ENCODE assay signal across 8 cellular contexts in genomic region chr7:87148332-87148955, GRCh38. TPM values are rescaled to one million over a fixed set of nuclear protein-coding genes. Genes with fewer than 3 reads are reported as not detected.
DNase-seq lines count a peak whose midpoint lies in the region; ATAC-seq and TF ChIP-seq lines count a peak whose summit lies in the region.

No MANE protein-coding gene starts in this region.

- H3K27me3 ChIP-seq in right atrium auricular region = no peaks in the 10 kb centered on the region
- no peaks in the 10 kb centered on the region for H3K27me3 ChIP-seq in tibial artery

- no peaks in the 10 kb centered on the region for H3K27me3 Mint-ChIP-seq in stimulated activated naive CD8-positive, alpha-beta T cell treated with anti-CD3 and anti-CD28 coated beads, Interleukin-15, amount 100 ng/mL, for 72 hours

- H3K9me3 ChIP-seq in right atrium auricular region (no peaks in the 10 kb centered on the region), tibial artery (no peaks in the 10 kb centered on the region)

- H3K36me3 ChIP-seq in right atrium auricular region = no peaks in the 10 kb centered on the region
- H3K36me3 ChIP-seq in tibial artery = no peaks in the 10 kb centered on the region

- DNase-seq in right atrium auricular region (ENCODE audit: low spot score) (no peak), left cardiac atrium (no peak), NCI-H460 (ENCODE audit: extremely low read depth, low read depth) (peak; percentile 32), erythroblast (lab: John Stamatoyannopoulos, UW) (peak; percentile 54 to 57), tibial artery (no peak)
- no peak for DNase-seq in stimulated activated effector memory CD8-positive, alpha-beta T cell treated with anti-CD3 and anti-CD28 coated beads, Interleukin-12 subunit alpha, Interleukin-12 subunit beta, amount 100 ng/mL, for 72 hours (ENCODE audit: low spot score in 2 of 2)
- DNase-seq in stimulated activated naive CD8-positive, alpha-beta T cell treated with anti-CD3 and anti-CD28 coated beads, Interleukin-15, amount 100 ng/mL, for 72 hours = no peak

- H3K4me3 Mint-ChIP-seq in stimulated activated effector memory CD8-positive, alpha-beta T cell treated with anti-CD3 and anti-CD28 coated beads, Interleukin-12 subunit alpha, Interleukin-12 subunit beta, amount 100 ng/mL, for 72 hours = no peak overlapping the region
- no peak overlapping the region for H3K4me3 Mint-ChIP-seq in stimulated activated naive CD8-positive, alpha-beta T cell treated with anti-CD3 and anti-CD28 coated beads, Interleukin-15, amount 100 ng/mL, for 72 hours

- no peak for TF ChIP-seq POLR2A in erythroblast (IDR thresholded peaks at IDR 0.05; ENCODE audit: low read length)

- H3K27ac Mint-ChIP-seq in stimulated activated effector memory CD8-positive, alpha-beta T cell treated with anti-CD3 and anti-CD28 coated beads, Interleukin-12 subunit alpha, Interleukin-12 subunit beta, amount 100 ng/mL, for 72 hours = no peak overlapping the region
- no peak overlapping the region for H3K27ac Mint-ChIP-seq in stimulated activated naive CD8-positive, alpha-beta T cell treated with anti-CD3 and anti-CD28 coated beads, Interleukin-15, amount 100 ng/mL, for 72 hours

- no peak overlapping the region for H3K27ac ChIP-seq in right atrium auricular region
- H3K27ac ChIP-seq in tibial artery = no peak overlapping the region

- H3K4me1 Mint-ChIP-seq in stimulated activated effector memory CD8-positive, alpha-beta T cell treated with anti-CD3 and anti-CD28 coated beads, Interleukin-12 subunit alpha, Interleukin-12 subunit beta, amount 100 ng/mL, for 72 hours = peaks cover 22% of the 10 kb centered on the region
- H3K4me1 Mint-ChIP-seq in stimulated activated naive CD8-positive, alpha-beta T cell treated with anti-CD3 and anti-CD28 coated beads, Interleukin-15, amount 100 ng/mL, for 72 hours = peaks cover 9% of the 10 kb centered on the region

- intact Hi-C loops in left cardiac atrium (cut with DNase I) (loop anchor here (1.0 to 5.0 kb wide), 2 partner anchors 208 to 211 kb away; no protein-coding TSS in a partner anchor), tibial artery (cut with DNase I; ENCODE audit: low total_unique reads) (loop anchor here (5.0 kb wide), 1 partner anchor 221 kb away; no protein-coding TSS in a partner anchor)

- no peak for ATAC-seq in left cardiac atrium
- no peak for ATAC-seq in GM19023 (IDR thresholded peaks at IDR 0.05; ENCODE audit: unreplicated experiment)
- no peak for ATAC-seq in stimulated activated effector memory CD8-positive, alpha-beta T cell treated with anti-CD3 and anti-CD28 coated beads, Interleukin-12 subunit alpha, Interleukin-12 subunit beta, amount 100 ng/mL, for 72 hours
- ATAC-seq in stimulated activated naive CD8-positive, alpha-beta T cell treated with anti-CD3 and anti-CD28 coated beads, Interleukin-15, amount 100 ng/mL, for 72 hours = no peak

- TF ChIP-seq CTCF in right atrium auricular region (IDR thresholded peaks at IDR 0.05) (peak; percentile 32 to 73), tibial artery (IDR thresholded peaks at IDR 0.05) (peak; percentile 29 to 43)

- no peaks in the 10 kb centered on the region for H3K9me3 Mint-ChIP-seq in stimulated activated effector memory CD8-positive, alpha-beta T cell treated with anti-CD3 and anti-CD28 coated beads, Interleukin-12 subunit alpha, Interleukin-12 subunit beta, amount 100 ng/mL, for 72 hours
- no peaks in the 10 kb centered on the region for H3K9me3 Mint-ChIP-seq in stimulated activated naive CD8-positive, alpha-beta T cell treated with anti-CD3 and anti-CD28 coated beads, Interleukin-15, amount 100 ng/mL, for 72 hours

- peaks cover 17% of the 10 kb centered on the region for H3K36me3 Mint-ChIP-seq in stimulated activated effector memory CD8-positive, alpha-beta T cell treated with anti-CD3 and anti-CD28 coated beads, Interleukin-12 subunit alpha, Interleukin-12 subunit beta, amount 100 ng/mL, for 72 hours

- H3K4me3 ChIP-seq in right atrium auricular region (no peak overlapping the region), tibial artery (no peak overlapping the region)

- peaks cover 0 to 7% of the 10 kb centered on the region in 2 donors for H3K4me1 ChIP-seq in right atrium auricular region
- H3K4me1 ChIP-seq in tibial artery = peaks cover 0 to 9% (median 0%) of the 10 kb centered on the region in 4 donors

RNA-seq across cellular contexts. Expression of gene DMTF1, which starts 3.8 kb away (rescaled TPM):
- total RNA-seq in right atrium auricular region = 10 to 100 TPM; 25.7 to 26.9 TPM
- 10 to 100 TPM; 25.4 to 31.7 TPM for total RNA-seq in left cardiac atrium
- 75.8 and 97.0 TPM in 2 replicates for total RNA-seq in NCI-H460 (2014; rRNA removed; shearing (Covaris generic))
- polyA plus RNA-seq in NCI-H460 (2014; cell fraction: nucleus; rRNA removed) = 160 and 184 TPM in 2 replicates

Comparison
In these comparisons a context has a peak if more than half of its experiments do, and no peak if none do; other contexts are left out.
1. DNase-seq: peak in NCI-H460 (single experiment) and erythroblast (2 of 2); none in right atrium auricular region (single experiment), left cardiac atrium (single experiment), tibial artery (0 of 2), stimulated activated effector memory CD8-positive, alpha-beta T cell treated with anti-CD3 and anti-CD28 coated beads, Interleukin-12 subunit alpha, Interleukin-12 subunit beta, amount 100 ng/mL, for 72 hours (0 of 2) and stimulated activated naive CD8-positive, alpha-beta T cell treated with anti-CD3 and anti-CD28 coated beads, Interleukin-15, amount 100 ng/mL, for 72 hours (0 of 2).